In genomic region chr9:14926941-14927624, GRCh38 we compare ENCODE assay signal across 16 cellular contexts. TPM values are rescaled to one million over a fixed set of nuclear protein-coding genes. Genes with fewer than 3 reads are reported as not detected.
"Had no signal": no experiment of that assay in that cellular context is flagged by ENCODE, and none has a peak within 500 bp of the region (broad histone marks: within the 10 kb centered on the region; RNA-seq: fewer than 3 reads in every experiment).

No MANE protein-coding gene starts in this region.

- FAIRE-seq: pancreas, urothelium cell line had no signal

- H3K4me3 ChIP-seq: gastrocnemius medialis, heart right ventricle, lower lobe of right lung, pancreas, tibial artery had no signal

- H3K27ac ChIP-seq: brain microvascular endothelial cell, epithelial cell of prostate, gastrocnemius medialis, heart right ventricle, lower lobe of right lung, pancreas, tibial artery had no signal

- H3K36me3 ChIP-seq: brain microvascular endothelial cell, gastrocnemius medialis, heart right ventricle, lower lobe of right lung, pancreas, tibial artery had no signal

- H3K27me3 ChIP-seq: brain microvascular endothelial cell, gastrocnemius medialis, heart right ventricle, pancreas, tibial artery had no signal

- H3K4me1 ChIP-seq: heart right ventricle, pancreas had no signal

- DNase-seq: activated CD4-positive, alpha-beta T cell treated with anti-CD3 and anti-CD28 coated beads, Interleukin-2, amount 10 ng/mL, durations not matched to agents 7 days and 5 days; activated gamma-delta T cell treated with Interleukin-2 at 50 U/mL for 16 hours; brain microvascular endothelial cell; cerebellar nuclear complex; effector memory CD8-positive, alpha-beta T cell; gastrocnemius medialis; heart right ventricle; left cardiac atrium; lower lobe of right lung; pancreas; stimulated activated CD4-positive, alpha-beta T cell treated with anti-CD3 and anti-CD28 coated beads, Interleukin-15, amount 100 ng/mL, for 24 hours; stimulated activated CD4-positive, alpha-beta T cell treated with anti-CD3 and anti-CD28 coated beads, Interleukin-4, amount 100 ng/mL, for 1 hour; stimulated activated naive B cell treated with anti-CD40 and anti-IgM and Interleukin-4, amounts not matched to agents 10 μg/mL and 1 μg/mL and 100 μg/mL, for 72 hours; tibial artery had no signal

- H3K9me3 ChIP-seq: gastrocnemius medialis, heart right ventricle, lower lobe of right lung, pancreas, tibial artery had no signal

RNA-seq across cellular contexts. Expression of gene FREM1, which starts 16.9 kb away (rescaled TPM):
- total RNA-seq: activated CD4-positive, alpha-beta T cell treated with anti-CD3 and anti-CD28 coated beads, Interleukin-2, amount 10 ng/mL, durations not matched to agents 7 days and 5 days had no signal
